ENCODE assay signal across 1 cellular context in the genomic region with DNA sequence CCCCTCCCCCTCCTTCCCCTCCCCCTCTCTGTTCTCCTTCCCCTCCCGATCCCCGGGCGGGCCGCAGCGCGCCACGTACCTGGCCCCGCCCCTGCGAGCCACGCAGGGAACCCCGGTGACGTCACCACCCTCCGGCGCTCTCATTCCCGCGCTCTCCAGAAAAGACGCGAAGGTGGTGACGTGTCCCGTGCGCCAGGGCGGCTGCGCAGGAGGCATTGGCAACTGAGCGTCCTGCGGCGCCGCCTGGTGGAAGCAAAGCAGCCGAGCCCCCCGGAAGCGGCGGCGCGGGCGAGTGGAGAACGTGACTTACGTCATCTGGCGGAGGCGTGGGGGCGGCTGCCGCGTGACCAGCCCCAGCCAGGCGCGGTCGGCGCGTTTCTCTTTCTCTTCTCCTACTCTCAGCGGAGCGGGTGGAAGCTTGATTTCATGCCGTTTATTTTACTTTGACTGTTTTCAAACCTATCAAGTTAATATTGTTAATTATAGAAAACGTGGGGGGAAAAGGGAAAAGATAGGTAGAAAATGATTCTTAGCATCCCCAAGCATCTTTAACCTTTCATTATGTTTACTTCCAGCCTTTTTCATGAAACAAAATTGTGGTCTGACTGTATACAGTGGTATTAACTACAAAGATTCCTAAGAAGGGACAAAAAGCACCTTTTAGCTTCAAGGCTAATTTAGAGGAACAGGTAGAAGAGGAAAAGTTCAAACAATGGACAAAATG.
TF ChIP-seq lines count a peak whose summit lies in the region.

No MANE protein-coding gene starts in this region.

TF ChIP-seq in HepG2, 621 proteins besides CTCF, POLR2A, EP300 and RAD21 (continued from another document and continues in another):
- TF ChIP-seq, protein P1, sequence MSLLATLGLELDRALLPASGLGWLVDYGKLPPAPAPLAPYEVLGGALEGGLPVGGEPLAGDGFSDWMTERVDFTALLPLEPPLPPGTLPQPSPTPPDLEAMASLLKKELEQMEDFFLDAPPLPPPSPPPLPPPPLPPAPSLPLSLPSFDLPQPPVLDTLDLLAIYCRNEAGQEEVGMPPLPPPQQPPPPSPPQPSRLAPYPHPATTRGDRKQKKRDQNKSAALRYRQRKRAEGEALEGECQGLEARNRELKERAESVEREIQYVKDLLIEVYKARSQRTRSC (CRISPR knock-in tag; IDR thresholded peaks at IDR 0.05; ENCODE audit: low read depth): peak; percentile 82
- TF ChIP-seq ATAD3A (CRISPR knock-in tag; IDR thresholded peaks at IDR 0.05): peak; percentile 84; the same call in 1 of the 2 replicates
- TF ChIP-seq, protein P2, sequence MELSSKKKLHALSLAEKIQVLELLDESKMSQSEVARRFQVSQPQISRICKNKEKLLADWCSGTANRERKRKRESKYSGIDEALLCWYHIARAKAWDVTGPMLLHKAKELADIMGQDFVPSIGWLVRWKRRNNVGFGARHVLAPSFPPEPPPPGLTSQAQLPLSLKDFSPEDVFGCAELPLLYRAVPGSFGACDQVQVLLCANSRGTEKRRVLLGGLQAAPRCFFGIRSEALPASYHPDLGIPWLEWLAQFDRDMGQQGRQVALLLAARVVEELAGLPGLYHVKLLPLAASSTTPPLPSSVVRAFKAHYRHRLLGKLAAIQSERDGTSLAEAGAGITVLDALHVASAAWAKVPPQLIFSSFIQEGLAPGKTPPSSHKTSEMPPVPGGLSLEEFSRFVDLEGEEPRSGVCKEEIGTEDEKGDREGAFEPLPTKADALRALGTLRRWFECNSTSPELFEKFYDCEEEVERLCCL (CRISPR knock-in tag; IDR thresholded peaks at IDR 0.05; ENCODE audit: borderline replicate concordance): peak; percentile 89; the same call in 1 of the 2 replicates
- no peak for TF ChIP-seq ZSCAN20 (CRISPR knock-in tag; IDR thresholded peaks at IDR 0.05; ENCODE audit: borderline replicate concordance)
- 0 out of 2 replicates have a peak, but pooled peaks have one; percentile 77 for TF ChIP-seq FIP1L1 (IDR thresholded peaks at IDR 0.05; ENCODE audit: borderline replicate concordance, insufficient read depth, low read depth, low read length)
- TF ChIP-seq PRPF4 (IDR thresholded peaks at IDR 0.05; ENCODE audit: low read depth, low read length, poor library complexity, severe bottlenecking): peak; percentile 98
- TF ChIP-seq ZMAT3 (CRISPR knock-in tag; conservative IDR thresholded peaks at IDR 0.05): peak; percentile 98
- peak; percentile 89 for TF ChIP-seq NFATC3 (CRISPR knock-in tag; IDR thresholded peaks at IDR 0.05)
- peak; percentile 74 for TF ChIP-seq NKX3-1 (CRISPR knock-in tag; IDR thresholded peaks at IDR 0.05)
- peak; percentile 79; the same call in 1 of the 2 replicates for TF ChIP-seq ZNF746 (CRISPR knock-in tag; IDR thresholded peaks at IDR 0.05)
- TF ChIP-seq, protein P3, sequence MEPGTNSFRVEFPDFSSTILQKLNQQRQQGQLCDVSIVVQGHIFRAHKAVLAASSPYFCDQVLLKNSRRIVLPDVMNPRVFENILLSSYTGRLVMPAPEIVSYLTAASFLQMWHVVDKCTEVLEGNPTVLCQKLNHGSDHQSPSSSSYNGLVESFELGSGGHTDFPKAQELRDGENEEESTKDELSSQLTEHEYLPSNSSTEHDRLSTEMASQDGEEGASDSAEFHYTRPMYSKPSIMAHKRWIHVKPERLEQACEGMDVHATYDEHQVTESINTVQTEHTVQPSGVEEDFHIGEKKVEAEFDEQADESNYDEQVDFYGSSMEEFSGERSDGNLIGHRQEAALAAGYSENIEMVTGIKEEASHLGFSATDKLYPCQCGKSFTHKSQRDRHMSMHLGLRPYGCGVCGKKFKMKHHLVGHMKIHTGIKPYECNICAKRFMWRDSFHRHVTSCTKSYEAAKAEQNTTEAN (CRISPR knock-in tag; conservative IDR thresholded peaks at IDR 0.05): no peak; the same call in 1 of the 2 replicates
- TF ChIP-seq ZNF879 (CRISPR knock-in tag; IDR thresholded peaks at IDR 0.05): peak; percentile 91; the same call in 1 of the 2 replicates
- TF ChIP-seq, protein P4, sequence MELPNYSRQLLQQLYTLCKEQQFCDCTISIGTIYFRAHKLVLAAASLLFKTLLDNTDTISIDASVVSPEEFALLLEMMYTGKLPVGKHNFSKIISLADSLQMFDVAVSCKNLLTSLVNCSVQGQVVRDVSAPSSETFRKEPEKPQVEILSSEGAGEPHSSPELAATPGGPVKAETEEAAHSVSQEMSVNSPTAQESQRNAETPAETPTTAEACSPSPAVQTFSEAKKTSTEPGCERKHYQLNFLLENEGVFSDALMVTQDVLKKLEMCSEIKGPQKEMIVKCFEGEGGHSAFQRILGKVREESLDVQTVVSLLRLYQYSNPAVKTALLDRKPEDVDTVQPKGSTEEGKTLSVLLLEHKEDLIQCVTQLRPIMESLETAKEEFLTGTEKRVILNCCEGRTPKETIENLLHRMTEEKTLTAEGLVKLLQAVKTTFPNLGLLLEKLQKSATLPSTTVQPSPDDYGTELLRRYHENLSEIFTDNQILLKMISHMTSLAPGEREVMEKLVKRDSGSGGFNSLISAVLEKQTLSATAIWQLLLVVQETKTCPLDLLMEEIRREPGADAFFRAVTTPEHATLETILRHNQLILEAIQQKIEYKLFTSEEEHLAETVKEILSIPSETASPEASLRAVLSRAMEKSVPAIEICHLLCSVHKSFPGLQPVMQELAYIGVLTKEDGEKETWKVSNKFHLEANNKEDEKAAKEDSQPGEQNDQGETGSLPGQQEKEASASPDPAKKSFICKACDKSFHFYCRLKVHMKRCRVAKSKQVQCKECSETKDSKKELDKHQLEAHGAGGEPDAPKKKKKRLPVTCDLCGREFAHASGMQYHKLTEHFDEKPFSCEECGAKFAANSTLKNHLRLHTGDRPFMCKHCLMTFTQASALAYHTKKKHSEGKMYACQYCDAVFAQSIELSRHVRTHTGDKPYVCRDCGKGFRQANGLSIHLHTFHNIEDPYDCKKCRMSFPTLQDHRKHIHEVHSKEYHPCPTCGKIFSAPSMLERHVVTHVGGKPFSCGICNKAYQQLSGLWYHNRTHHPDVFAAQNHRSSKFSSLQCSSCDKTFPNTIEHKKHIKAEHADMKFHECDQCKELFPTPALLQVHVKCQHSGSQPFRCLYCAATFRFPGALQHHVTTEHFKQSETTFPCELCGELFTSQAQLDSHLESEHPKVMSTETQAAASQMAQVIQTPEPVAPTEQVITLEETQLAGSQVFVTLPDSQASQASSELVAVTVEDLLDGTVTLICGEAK (IDR thresholded peaks at IDR 0.05): no peak
- TF ChIP-seq, protein P4 (CRISPR knock-in tag; IDR thresholded peaks at IDR 0.05): no peak; the same call in 1 of the 2 replicates
- TF ChIP-seq FOXJ3 (CRISPR knock-in tag; IDR thresholded peaks at IDR 0.05; ENCODE audit: borderline replicate concordance): peak; percentile 94
- no peak for TF ChIP-seq PCBP2 (optimal IDR thresholded peaks at IDR 0.05; ENCODE audit: low read depth, low read length, poor library complexity, severe bottlenecking)
- TF ChIP-seq ZNF564 (CRISPR knock-in tag; IDR thresholded peaks at IDR 0.05): peak; percentile 84
- no peak; the same call in 1 of the 2 replicates for TF ChIP-seq ZSCAN21 (CRISPR knock-in tag; IDR thresholded peaks at IDR 0.05; ENCODE audit: borderline replicate concordance)
- TF ChIP-seq RORA (CRISPR knock-in tag; IDR thresholded peaks at IDR 0.05): 0 out of 2 replicates have a peak, but pooled peaks have one; percentile 15
- TF ChIP-seq MTF2 (CRISPR knock-in tag; IDR thresholded peaks at IDR 0.05; ENCODE audit: borderline replicate concordance): peak; percentile 68; the same call in 1 of the 2 replicates
- TF ChIP-seq, protein P5, sequence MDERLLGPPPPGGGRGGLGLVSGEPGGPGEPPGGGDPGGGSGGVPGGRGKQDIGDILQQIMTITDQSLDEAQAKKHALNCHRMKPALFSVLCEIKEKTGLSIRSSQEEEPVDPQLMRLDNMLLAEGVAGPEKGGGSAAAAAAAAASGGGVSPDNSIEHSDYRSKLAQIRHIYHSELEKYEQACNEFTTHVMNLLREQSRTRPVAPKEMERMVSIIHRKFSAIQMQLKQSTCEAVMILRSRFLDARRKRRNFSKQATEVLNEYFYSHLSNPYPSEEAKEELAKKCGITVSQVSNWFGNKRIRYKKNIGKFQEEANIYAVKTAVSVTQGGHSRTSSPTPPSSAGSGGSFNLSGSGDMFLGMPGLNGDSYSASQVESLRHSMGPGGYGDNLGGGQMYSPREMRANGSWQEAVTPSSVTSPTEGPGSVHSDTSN (CRISPR knock-in tag; IDR thresholded peaks at IDR 0.05): no peak
- TF ChIP-seq, protein P6, sequence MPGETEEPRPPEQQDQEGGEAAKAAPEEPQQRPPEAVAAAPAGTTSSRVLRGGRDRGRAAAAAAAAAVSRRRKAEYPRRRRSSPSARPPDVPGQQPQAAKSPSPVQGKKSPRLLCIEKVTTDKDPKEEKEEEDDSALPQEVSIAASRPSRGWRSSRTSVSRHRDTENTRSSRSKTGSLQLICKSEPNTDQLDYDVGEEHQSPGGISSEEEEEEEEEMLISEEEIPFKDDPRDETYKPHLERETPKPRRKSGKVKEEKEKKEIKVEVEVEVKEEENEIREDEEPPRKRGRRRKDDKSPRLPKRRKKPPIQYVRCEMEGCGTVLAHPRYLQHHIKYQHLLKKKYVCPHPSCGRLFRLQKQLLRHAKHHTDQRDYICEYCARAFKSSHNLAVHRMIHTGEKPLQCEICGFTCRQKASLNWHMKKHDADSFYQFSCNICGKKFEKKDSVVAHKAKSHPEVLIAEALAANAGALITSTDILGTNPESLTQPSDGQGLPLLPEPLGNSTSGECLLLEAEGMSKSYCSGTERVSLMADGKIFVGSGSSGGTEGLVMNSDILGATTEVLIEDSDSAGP (CRISPR knock-in tag; IDR thresholded peaks at IDR 0.05; ENCODE audit: borderline replicate concordance): peak; percentile 96
- TF ChIP-seq ZNF652 (CRISPR knock-in tag; IDR thresholded peaks at IDR 0.05; ENCODE audit: borderline replicate concordance, low read depth): peak; percentile 43; the same call in 1 of the 2 replicates
- TF ChIP-seq PAX8 (CRISPR knock-in tag; IDR thresholded peaks at IDR 0.05; ENCODE audit: borderline replicate concordance): peak; percentile 23; the same call in 1 of the 2 replicates
- TF ChIP-seq KDM2A (CRISPR knock-in tag; IDR thresholded peaks at IDR 0.05; ENCODE audit: borderline replicate concordance, low read depth): peak; percentile 98
- peak; percentile 99 for TF ChIP-seq ZNF747 (CRISPR knock-in tag; IDR thresholded peaks at IDR 0.05; ENCODE audit: borderline replicate concordance)
- TF ChIP-seq POLR2AphosphoS5 (IDR thresholded peaks at IDR 0.05; ENCODE audit: low read depth, low read length): peak; percentile 81
- TF ChIP-seq, protein P7, sequence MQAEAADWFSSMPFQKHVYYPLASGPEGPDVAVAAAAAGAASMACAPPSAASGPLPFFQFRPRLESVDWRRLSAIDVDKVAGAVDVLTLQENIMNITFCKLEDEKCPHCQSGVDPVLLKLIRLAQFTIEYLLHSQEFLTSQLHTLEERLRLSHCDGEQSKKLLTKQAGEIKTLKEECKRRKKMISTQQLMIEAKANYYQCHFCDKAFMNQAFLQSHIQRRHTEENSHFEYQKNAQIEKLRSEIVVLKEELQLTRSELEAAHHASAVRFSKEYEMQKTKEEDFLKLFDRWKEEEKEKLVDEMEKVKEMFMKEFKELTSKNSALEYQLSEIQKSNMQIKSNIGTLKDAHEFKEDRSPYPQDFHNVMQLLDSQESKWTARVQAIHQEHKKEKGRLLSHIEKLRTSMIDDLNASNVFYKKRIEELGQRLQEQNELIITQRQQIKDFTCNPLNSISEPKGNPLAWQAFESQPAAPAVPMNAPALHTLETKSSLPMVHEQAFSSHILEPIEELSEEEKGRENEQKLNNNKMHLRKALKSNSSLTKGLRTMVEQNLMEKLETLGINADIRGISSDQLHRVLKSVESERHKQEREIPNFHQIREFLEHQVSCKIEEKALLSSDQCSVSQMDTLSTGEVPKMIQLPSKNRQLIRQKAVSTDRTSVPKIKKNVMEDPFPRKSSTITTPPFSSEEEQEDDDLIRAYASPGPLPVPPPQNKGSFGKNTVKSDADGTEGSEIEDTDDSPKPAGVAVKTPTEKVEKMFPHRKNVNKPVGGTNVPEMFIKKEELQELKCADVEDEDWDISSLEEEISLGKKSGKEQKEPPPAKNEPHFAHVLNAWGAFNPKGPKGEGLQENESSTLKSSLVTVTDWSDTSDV (CRISPR knock-in tag; IDR thresholded peaks at IDR 0.05): no peak; the same call in 1 of the 2 replicates
- TF ChIP-seq ZNF550 (CRISPR knock-in tag; IDR thresholded peaks at IDR 0.05; ENCODE audit: borderline replicate concordance): 0 out of 2 replicates have a peak, but pooled peaks have one; percentile 14
- TF ChIP-seq ZFX (CRISPR knock-in tag; IDR thresholded peaks at IDR 0.05; ENCODE audit: low read depth): 0 out of 2 replicates have a peak, but pooled peaks have one; percentile 29
- TF ChIP-seq ZNF232 (CRISPR knock-in tag; IDR thresholded peaks at IDR 0.05; ENCODE audit: borderline replicate concordance): peak; percentile 89; the same call in 1 of the 2 replicates
- TF ChIP-seq CREB1 (IDR thresholded peaks at IDR 0.05): peak; percentile 100
- TF ChIP-seq CREB1 (CRISPR knock-in tag; IDR thresholded peaks at IDR 0.05): peak; percentile 95
- no peak; the same call in 1 of the 2 replicates for TF ChIP-seq SP140L (CRISPR knock-in tag; IDR thresholded peaks at IDR 0.05; ENCODE audit: borderline replicate concordance)
- TF ChIP-seq CHCHD3 (CRISPR knock-in tag; IDR thresholded peaks at IDR 0.05): no peak; the same call in 1 of the 2 replicates
- TF ChIP-seq ZNF552 (CRISPR knock-in tag; IDR thresholded peaks at IDR 0.05; ENCODE audit: borderline replicate concordance): no peak
- TF ChIP-seq ZFY (CRISPR knock-in tag; IDR thresholded peaks at IDR 0.05): no peak; the same call in 1 of the 2 replicates
- TF ChIP-seq ZMYM3 (CRISPR knock-in tag; IDR thresholded peaks at IDR 0.05): peak; percentile 60; the same call in 1 of the 2 replicates
- TF ChIP-seq HOXA3 (CRISPR knock-in tag; IDR thresholded peaks at IDR 0.05): peak; percentile 100
- TF ChIP-seq ZNF841 (CRISPR knock-in tag; IDR thresholded peaks at IDR 0.05; ENCODE audit: borderline replicate concordance): peak; percentile 75; the same call in 1 of the 2 replicates
